Comparison of ENCODE assay signal across 24 cellular contexts in genomic region chr19:12284631-12285030, GRCh38. TPM values are rescaled to one million over a fixed set of nuclear protein-coding genes. Genes with fewer than 3 reads are reported as not detected.
DNase-seq lines count a peak whose midpoint lies in the region; ATAC-seq lines count a peak whose summit lies in the region.
"Had no signal": no experiment of that assay in that cellular context is flagged by ENCODE, and none has a peak within 500 bp of the region (broad histone marks: within the 10 kb centered on the region; RNA-seq: fewer than 3 reads in every experiment).

No MANE protein-coding gene starts in this region.

- peaks cover 1% of the 10 kb centered on the region for H3K36me3 Mint-ChIP-seq in T-helper 17 cell (ENCODE audit: low read depth)
- peaks cover 10 to 28% of the 10 kb centered on the region in 2 donors for H3K36me3 Mint-ChIP-seq in activated T-cell treated with anti-CD3 and anti-CD28 coated beads, Interleukin-2, amount 50 U/mL, for 72 hours (ENCODE audit: insufficient read depth in 2 of 2)

- H3K4ac ChIP-seq in trophoblast cell (ENCODE audit: low read depth, low read length): peak overlapping the region; percentile 89

- no peak overlapping the region for H3K14ac ChIP-seq in trophoblast cell (ENCODE audit: low read length)

- H3K23ac ChIP-seq in trophoblast cell (ENCODE audit: low read length): no peak overlapping the region

- H3K9me3 Mint-ChIP-seq in activated T-cell treated with anti-CD3 and anti-CD28 coated beads, Interleukin-2, amount 50 U/mL, for 72 hours: peaks cover 0 to 2% of the 10 kb centered on the region in 2 donors
- H3K9me3 Mint-ChIP-seq: CD4-positive, alpha-beta T cell; CD8-positive, alpha-beta T cell had no signal

- H3K27ac ChIP-seq in trophoblast cell (ENCODE audit: low read depth, low read length): no peak overlapping the region
- H3K27ac ChIP-seq: BLaER1 had no signal

- H4K12ac ChIP-seq in trophoblast cell (ENCODE audit: low read depth, low read length): no peak overlapping the region

- peaks cover 20% of the 10 kb centered on the region for H3K79me2 ChIP-seq in trophoblast cell (ENCODE audit: control insufficient read depth, insufficient read depth, low read length, poor library complexity)

- no peak overlapping the region for H2BK120ac ChIP-seq in trophoblast cell (ENCODE audit: insufficient read depth, low read length, poor library complexity)

- no peak overlapping the region for H3K9ac ChIP-seq in trophoblast cell (ENCODE audit: low read length)
- H3K9ac ChIP-seq: BLaER1 had no signal

- H4K91ac ChIP-seq in trophoblast cell (ENCODE audit: low read depth, low read length): no peak overlapping the region

- H3K4me1 ChIP-seq in trophoblast cell (ENCODE audit: control insufficient read depth in 1 of 2, insufficient read depth in 2 of 2, low read length in 2 of 2): peaks cover 3% of the 10 kb centered on the region in 2 experiments
- H3K4me1 ChIP-seq: BE2C, BLaER1, Caco-2 had no signal

- no peak for DNase-seq in T-helper 17 cell
- peak; percentile 65 for DNase-seq in mesenteric fat pad (ENCODE audit: low spot score)
- no peak for DNase-seq in trophoblast cell
- DNase-seq in D341Med (ENCODE audit: low spot score): no peak
- DNase-seq in CD1c-positive myeloid dendritic cell (ENCODE audit: extremely low spot score): no peak
- no peak for DNase-seq in activated T-cell treated with anti-CD3 and anti-CD28 coated beads, Interleukin-2, amount 50 U/mL, for 72 hours
- DNase-seq: 8988T; ACHN; BE2C; C1 segment of cervical spinal cord; Caco-2; Calu3; CD4-positive, alpha-beta T cell; DMS 273 treated with DMSO at 0.1 percent for 48 hours; DMS153; DMS53; DMS79; DND-41; EL; GDM1 had no signal

- no CpG with 5 or more reads among the region's 18 CpGs for WGBS in trophoblast cell (ENCODE audit: extremely low coverage, insufficient coverage, insufficient read length)

- no peak overlapping the region for H2AFZ ChIP-seq in trophoblast cell (ENCODE audit: insufficient read depth, low read length, poor library complexity)

- no peaks in the 10 kb centered on the region for H3K27me3 Mint-ChIP-seq in T-helper 17 cell
- no peaks in the 10 kb centered on the region for H3K27me3 Mint-ChIP-seq in activated T-cell treated with anti-CD3 and anti-CD28 coated beads, Interleukin-2, amount 50 U/mL, for 72 hours (ENCODE audit: low read depth)
- H3K27me3 Mint-ChIP-seq: CD4-positive, alpha-beta T cell had no signal

- H2BK5ac ChIP-seq in trophoblast cell (ENCODE audit: low read depth, low read length, poor library complexity): no peak overlapping the region

- peak overlapping the region; percentile 72 for H3K27ac Mint-ChIP-seq in T-helper 17 cell
- H3K27ac Mint-ChIP-seq in activated T-cell treated with anti-CD3 and anti-CD28 coated beads, Interleukin-2, amount 50 U/mL, for 72 hours: no peak overlapping the region
- H3K27ac Mint-ChIP-seq: CD14-positive monocyte; CD8-positive, alpha-beta T cell had no signal

- H3K4me1 Mint-ChIP-seq in T-helper 17 cell: peaks cover 13% of the 10 kb centered on the region
- H3K4me1 Mint-ChIP-seq in activated T-cell treated with anti-CD3 and anti-CD28 coated beads, Interleukin-2, amount 50 U/mL, for 72 hours (ENCODE audit: low read depth): peaks cover 29% of the 10 kb centered on the region

- no peaks in the 10 kb centered on the region for H3K79me1 ChIP-seq in trophoblast cell (ENCODE audit: low read length)

- no peak overlapping the region for H4K8ac ChIP-seq in trophoblast cell (ENCODE audit: low read depth, low read length)

- no peak overlapping the region for H3K18ac ChIP-seq in trophoblast cell (ENCODE audit: low read length)

- H3K9me3 ChIP-seq in T-helper 17 cell (ENCODE audit: control insufficient read depth, low read length, poor library complexity, severe bottlenecking) (peaks cover 3% of the 10 kb centered on the region), trophoblast cell (ENCODE audit: insufficient read depth, low read depth, low read length) (peaks cover 8% of the 10 kb centered on the region)

- H3K36me3 ChIP-seq in trophoblast cell (ENCODE audit: control insufficient read depth in 1 of 2, insufficient read depth in 2 of 2, low read length in 2 of 2): peaks cover 12 to 18% of the 10 kb centered on the region in 2 experiments

- no peak overlapping the region for H3K4me2 ChIP-seq in trophoblast cell (ENCODE audit: low read length)
- H3K4me2 ChIP-seq: BLaER1 had no signal

- no peak overlapping the region for H2AK5ac ChIP-seq in trophoblast cell (ENCODE audit: low read length)

- no peak overlapping the region for H3K4me3 ChIP-seq in trophoblast cell (ENCODE audit: low read depth, low read length)
- H3K4me3 ChIP-seq: BLaER1, GM12878 had no signal

- no peak overlapping the region for H2BK12ac ChIP-seq in trophoblast cell (ENCODE audit: low read length)

- ATAC-seq in T-helper 17 cell: no peak
- no peak for ATAC-seq in activated T-cell treated with anti-CD3 and anti-CD28 coated beads, Interleukin-2, amount 50 U/mL, for 72 hours (replicated peaks in 1 of 2)
- ATAC-seq: CD8-positive, alpha-beta T cell; GM12878 had no signal

- no peaks in the 10 kb centered on the region for H3K27me3 ChIP-seq in trophoblast cell (ENCODE audit: insufficient read depth, low read length)
- H3K27me3 ChIP-seq: BE2C, BLaER1 had no signal

- H3K4me3 Mint-ChIP-seq in T-helper 17 cell: peak overlapping the region; percentile 7
- H3K4me3 Mint-ChIP-seq in activated T-cell treated with anti-CD3 and anti-CD28 coated beads, Interleukin-2, amount 50 U/mL, for 72 hours: no peak overlapping the region
- H3K4me3 Mint-ChIP-seq: CD14-positive monocyte; CD4-positive, alpha-beta T cell; CD8-positive, alpha-beta T cell had no signal

RNA-seq across cellular contexts. Expression of gene ZNF44, which starts 10.1 kb away (rescaled TPM):
- 10 to 100 TPM; 20.7 to 35.5 TPM for total RNA-seq in T-helper 17 cell
- total RNA-seq in mesenteric fat pad: 10.5 TPM
- 6.0 and 6.2 TPM in 2 replicates for polyA plus RNA-seq in trophoblast cell (2013)
- total RNA-seq in activated T-cell treated with anti-CD3 and anti-CD28 coated beads, Interleukin-2, amount 50 U/mL, for 72 hours: 10 to 100 TPM; 10.8 to 11.8 TPM

RNA-seq across cellular contexts. Expression of gene ZNF563, which starts 48.8 kb away (rescaled TPM):
- total RNA-seq in T-helper 17 cell: 1 to 10 TPM; 1.1 to 2.3 TPM
- 2.0 TPM for total RNA-seq in mesenteric fat pad
- polyA plus RNA-seq in trophoblast cell (2013): 1.3 TPM in 2 replicates
- total RNA-seq in activated T-cell treated with anti-CD3 and anti-CD28 coated beads, Interleukin-2, amount 50 U/mL, for 72 hours: 10 to 100 TPM in 1 of 2 donors, 1 to 10 TPM in 1; 8.2 to 13.1 TPM
